In genomic region chr10:52279546-52279945, GRCh38 we compare ENCODE assay signal across 26 cellular contexts.
"Had no signal": no experiment of that assay in that cellular context is flagged by ENCODE, and none has a peak within 500 bp of the region (broad histone marks: within the 10 kb centered on the region; RNA-seq: fewer than 3 reads in every experiment).

No MANE protein-coding gene starts in this region.

- H3K4me1 ChIP-seq: stomach, suprapubic skin, testis, thyroid gland, tibial nerve, transverse colon, upper lobe of left lung, upper lobe of right lung, uterus, vagina had no signal

- DNase-seq: stimulated activated CD4-positive, alpha-beta T cell treated with anti-CD3 and anti-CD28 coated beads, Interleukin-2, amount 100 ng/mL, for 48 hours; stimulated activated CD4-positive, alpha-beta T cell treated with anti-CD3 and anti-CD28 coated beads, Interleukin-4, amount 100 ng/mL, for 1 hour; stimulated activated CD4-positive, alpha-beta T cell treated with anti-CD3 and anti-CD28 coated beads, Interleukin-4, amount 100 ng/mL, for 24 hours; stimulated activated CD4-positive, alpha-beta T cell treated with anti-CD3 and anti-CD28 coated beads, Interleukin-4, amount 100 ng/mL, for 4 hours; stimulated activated CD8-positive, alpha-beta memory T cell treated with anti-CD3 and anti-CD28 coated beads, Interleukin-4, amount 100 ng/mL, for 48 hours; stimulated activated naive B cell treated with anti-CD40 and anti-IgM and Interleukin-4, amounts not matched to agents 10 μg/mL and 1 μg/mL and 100 μg/mL, for 72 hours; stimulated activated naive CD4-positive, alpha-beta T cell; stimulated activated naive CD4-positive, alpha-beta T cell treated with Interleukin-2 at 50 U/mL for 16 hours; stimulated activated naive CD8-positive, alpha-beta T cell treated with anti-CD3 and anti-CD28 coated beads, Interleukin-15, amount 100 ng/mL, for 72 hours; stimulated activated naive CD8-positive, alpha-beta T cell treated with anti-CD3 and anti-CD28 coated beads, Interleukin-15, Interleukin-2, amounts not matched to agents 100 U/mL and 50 U/mL, for 24 hours; stomach; substantia nigra; testis; thyroid gland; tibial artery; transverse colon; trophoblast cell; upper lobe of left lung; upper lobe of right lung; uterus had no signal

- H3K9me3 ChIP-seq: suprapubic skin, testis, thoracic aorta, thyroid gland, transverse colon, upper lobe of left lung, upper lobe of right lung, uterus, vagina had no signal

- H3K27ac ChIP-seq: stomach, suprapubic skin, testis, thoracic aorta, thyroid gland, tibial artery, tibial nerve, transverse colon, upper lobe of left lung, upper lobe of right lung, uterus, vagina had no signal

- ATAC-seq: stimulated activated effector memory CD8-positive, alpha-beta T cell treated with anti-CD3 and anti-CD28 coated beads, Interleukin-12 subunit alpha, Interleukin-12 subunit beta, amount 100 ng/mL, for 72 hours; stimulated activated memory B cell treated with anti-CD40 and anti-IgM and Interleukin-4, amounts not matched to agents 10 μg/mL and 1 μg/mL and 100 μg/mL, for 72 hours; stimulated activated naive B cell treated with anti-CD40 and anti-IgM and Interleukin-4, amounts not matched to agents 10 μg/mL and 1 μg/mL and 100 μg/mL, for 72 hours; stimulated activated naive CD8-positive, alpha-beta T cell treated with anti-CD3 and anti-CD28 coated beads, Interleukin-15, amount 100 ng/mL, for 72 hours; stimulated activated naive CD8-positive, alpha-beta T cell treated with anti-CD3 and anti-CD28 coated beads, Interleukin-15, Interleukin-2, amounts not matched to agents 100 U/mL and 50 U/mL, for 24 hours; upper lobe of right lung had no signal

- H3K36me3 ChIP-seq: suprapubic skin, thyroid gland, tibial nerve, transverse colon, upper lobe of left lung, upper lobe of right lung, uterus, vagina had no signal

- H3K27me3 ChIP-seq: stomach, suprapubic skin, testis, thyroid gland, tibial artery, tibial nerve, transverse colon, upper lobe of left lung, upper lobe of right lung, uterus, vagina had no signal

- H3K4me3 ChIP-seq: stomach, suprapubic skin, testis, thoracic aorta, thyroid gland, tibial artery, tibial nerve, transverse colon, upper lobe of left lung, upper lobe of right lung, uterus, vagina had no signal
